In the genomic region with DNA sequence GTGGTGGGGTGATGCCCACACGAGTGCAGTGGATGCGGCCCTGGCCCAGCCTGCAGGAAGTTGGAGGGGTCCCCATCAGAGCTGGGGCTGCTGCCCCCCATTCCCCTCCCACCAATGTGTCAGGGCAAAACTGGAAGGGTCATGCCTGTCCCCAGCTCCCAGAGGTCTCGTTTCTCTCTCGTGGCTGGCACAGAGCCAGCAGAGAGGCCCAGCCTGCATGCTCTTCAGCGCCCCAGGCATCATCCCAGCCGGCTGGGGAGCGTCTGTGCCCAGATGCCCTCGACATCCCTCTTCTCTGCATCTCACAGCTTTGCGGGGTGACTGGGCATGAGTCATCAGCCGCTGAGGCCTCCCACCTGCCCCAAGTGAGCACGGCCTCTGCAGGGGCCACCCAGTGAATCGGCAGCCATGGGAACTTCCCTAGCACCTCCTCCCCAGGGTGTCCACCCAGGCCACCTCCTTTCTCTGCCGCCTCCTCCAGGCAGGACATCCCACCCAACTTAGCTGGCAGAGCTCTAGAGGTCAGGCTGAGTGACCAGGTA, we compare ENCODE assay signal across 8 cellular contexts. TPM values are rescaled to one million over a fixed set of nuclear protein-coding genes. Genes with fewer than 3 reads are reported as not detected.
A peak's percentile ranks its signal among the peaks of the same experiment; 100 is the strongest.
DNase-seq lines count a peak whose midpoint lies in the region; ATAC-seq and TF ChIP-seq lines count a peak whose summit lies in the region.

No MANE protein-coding gene starts in this region.

- H3K36me3 Mint-ChIP-seq in activated naive CD8-positive, alpha-beta T cell: no peaks in the 10 kb centered on the region
- H3K36me3 Mint-ChIP-seq in nephron progenitor cell (ENCODE audit: low read depth) (peaks cover 4% of the 10 kb centered on the region), endodermal cell (ENCODE audit: low read depth) (no peaks in the 10 kb centered on the region)

- no peak overlapping the region for H3K4me3 Mint-ChIP-seq in activated naive CD8-positive, alpha-beta T cell
- no peak overlapping the region for H3K4me3 Mint-ChIP-seq in nephron progenitor cell
- H3K4me3 Mint-ChIP-seq in endodermal cell: no peak overlapping the region

- TF ChIP-seq EP300 in ovary (IDR thresholded peaks at IDR 0.05): no peak

- intact Hi-C loops in ovary (cut with DNase I): no loop called here

- no peaks in the 10 kb centered on the region for H3K9me3 ChIP-seq in ovary
- H3K9me3 ChIP-seq in endodermal cell (ENCODE audit: control insufficient read depth, low read length): peaks cover 9% of the 10 kb centered on the region

- WGBS in ovary, 3 donors: 29 to 32% (median 30%) methylated on average over 13 of the region's 13 CpGs
- WGBS in endodermal cell (ENCODE audit: insufficient coverage in 1 of 2, insufficient read length in 1 of 2), 2 experiments: 86 to 92% methylated on average over 11 to 13 of the region's 13 CpGs

- no peak for TF ChIP-seq POLR2A in ovary (IDR thresholded peaks at IDR 0.05)

- DNase-seq in EH (ENCODE audit: low read depth) (peak; percentile 87), NCI-H1092 (lab: John Stamatoyannopoulos, UW) (peak; percentile 41), nephron progenitor cell (no peak), ovary (no peak), endodermal cell (no peak)

- no peak overlapping the region for H3K27ac ChIP-seq in ovary
- no peak overlapping the region for H3K27ac ChIP-seq in endodermal cell (ENCODE audit: low read depth, low read length)

- peak overlapping the region; percentile 58 for H3K27ac Mint-ChIP-seq in activated naive CD8-positive, alpha-beta T cell
- peak overlapping the region; percentile 80 for H3K27ac Mint-ChIP-seq in nephron progenitor cell
- H3K27ac Mint-ChIP-seq in endodermal cell: no peak overlapping the region

- no peak overlapping the region for H3K4me3 ChIP-seq in ovary
- H3K4me3 ChIP-seq in endodermal cell (ENCODE audit: low read length): no peak overlapping the region

- H3K27me3 ChIP-seq in ovary (no peaks in the 10 kb centered on the region), endodermal cell (ENCODE audit: control insufficient read depth, insufficient read depth, low read length, poor library complexity, severe bottlenecking) (no peaks in the 10 kb centered on the region)

- TF ChIP-seq CTCF in nephron progenitor cell (IDR thresholded peaks at IDR 0.05) (no peak), ovary (IDR thresholded peaks at IDR 0.05) (no peak), endodermal cell (conservative IDR thresholded peaks at IDR 0.05) (no peak)

- H3K36me3 ChIP-seq in ovary (no peaks in the 10 kb centered on the region), endodermal cell (ENCODE audit: control insufficient read depth, insufficient read depth, low read length) (no peaks in the 10 kb centered on the region)

- no peaks in the 10 kb centered on the region for H3K27me3 Mint-ChIP-seq in activated naive CD8-positive, alpha-beta T cell
- H3K27me3 Mint-ChIP-seq in nephron progenitor cell (ENCODE audit: low read depth, poor library complexity) (peaks cover 9% of the 10 kb centered on the region), endodermal cell (ENCODE audit: insufficient read depth) (peaks cover 42% of the 10 kb centered on the region)

- no peak for ATAC-seq in GM21515 (IDR thresholded peaks at IDR 0.05; ENCODE audit: unreplicated experiment)
- ATAC-seq in GM19452 (IDR thresholded peaks at IDR 0.05; ENCODE audit: unreplicated experiment): no peak

- H3K9me3 Mint-ChIP-seq in activated naive CD8-positive, alpha-beta T cell (ENCODE audit: low read depth): no peaks in the 10 kb centered on the region
- H3K9me3 Mint-ChIP-seq in nephron progenitor cell: peaks cover 18% of the 10 kb centered on the region
- peaks cover 15% of the 10 kb centered on the region for H3K9me3 Mint-ChIP-seq in endodermal cell

- H3K9ac ChIP-seq in endodermal cell (ENCODE audit: extremely low read depth, low read length, poor library complexity, severe bottlenecking): no peak overlapping the region

- H3K4me1 ChIP-seq in ovary (ENCODE audit: insufficient read depth) (peaks cover 7% of the 10 kb centered on the region), endodermal cell (ENCODE audit: control insufficient read depth, insufficient read depth, low read length) (peaks cover under 1% of the 10 kb centered on the region)

- peaks cover 13% of the 10 kb centered on the region for H3K4me1 Mint-ChIP-seq in activated naive CD8-positive, alpha-beta T cell (ENCODE audit: low read depth)
- H3K4me1 Mint-ChIP-seq in nephron progenitor cell (peaks cover 48% of the 10 kb centered on the region), endodermal cell (peaks cover 9% of the 10 kb centered on the region)

RNA-seq across cellular contexts. Expression of gene CSNK1D, which starts 9.8 kb away (rescaled TPM):
- total RNA-seq in ovary (100 to 1,000 TPM in 5 of 7 donors, 10 to 100 TPM in 2; 46.0 to 160 (median 121) TPM), endodermal cell (100 to 1,000 TPM; 104 to 143 TPM)
- 100 to 1,000 TPM in 1 of 2 donors, 10 to 100 TPM in 1; 81.2 to 134 TPM for polyA plus RNA-seq in ovary
- polyA plus RNA-seq in endodermal cell (2013, experiment 1 of 2): 101 TPM
- polyA plus RNA-seq in endodermal cell (2013, experiment 2 of 2): 74.7 TPM

RNA-seq across cellular contexts. Expression of gene CD7, which starts 34.1 kb away (rescaled TPM):
- 1 to 10 TPM in 4 of 7 donors, under 1 TPM in 1, not detected in 2; 0.58 to 1.3 (median 1.1) TPM for total RNA-seq in ovary
- under 1 TPM in 1 of 2 donors, not detected in 1; 0.48 TPM for polyA plus RNA-seq in ovary
- total RNA-seq in endodermal cell: under 1 TPM; 0.55 to 0.80 TPM
- 0.75 TPM for polyA plus RNA-seq in endodermal cell (2013, experiment 1 of 2)
- polyA plus RNA-seq in endodermal cell (2013, experiment 2 of 2): 0.58 TPM

RNA-seq across cellular contexts. Expression of gene SECTM1, which starts 50.3 kb away (rescaled TPM):
- 10 to 100 TPM in 1 of 7 donors, 1 to 10 TPM in 6; 3.9 to 20.8 (median 9.1) TPM for total RNA-seq in ovary
- 1 to 10 TPM; 2.1 to 7.9 TPM for polyA plus RNA-seq in ovary
- total RNA-seq in endodermal cell: not detected
- 0.50 TPM for polyA plus RNA-seq in endodermal cell (2013, experiment 1 of 2)
- polyA plus RNA-seq in endodermal cell (2013, experiment 2 of 2): 0.12 TPM

RNA-seq across cellular contexts. Expression of gene SLC16A3, which starts 54.4 kb away (rescaled TPM):
- total RNA-seq in ovary (10 to 100 TPM; 10.5 to 23.2 (median 18.0) TPM), endodermal cell (10 to 100 TPM; 31.8 to 39.7 TPM)
- 1 to 10 TPM; 3.5 to 5.0 TPM for polyA plus RNA-seq in ovary
- polyA plus RNA-seq in endodermal cell (2013, experiment 1 of 2): 31.8 TPM
- 26.2 TPM for polyA plus RNA-seq in endodermal cell (2013, experiment 2 of 2)

Comparison
In these comparisons a context has a peak if more than half of its experiments do, and no peak if none do; other contexts are left out.
1. DNase-seq: peak in EH (single experiment) and NCI-H1092 (single experiment); none in nephron progenitor cell (single experiment), ovary (0 of 5) and endodermal cell (single experiment).
2. RNA of gene SECTM1, which starts 50.3 kb away (total RNA-seq): 3.9 to 20.8 TPM in ovary; not detected in endodermal cell; every median in the first group is over 4 times any median in the second.